12 cellular contexts compared by ENCODE assay signal in genomic region chr9:17793713-17794622, GRCh38.
A peak's percentile ranks its signal among the peaks of the same experiment; 100 is the strongest.
DNase-seq lines count a peak whose midpoint lies in the region; ATAC-seq and TF ChIP-seq lines count a peak whose summit lies in the region.
"Had no signal": no experiment of that assay in that cellular context is flagged by ENCODE, and none has a peak within 500 bp of the region (broad histone marks: within the 10 kb centered on the region; RNA-seq: fewer than 3 reads in every experiment).

No MANE protein-coding gene starts in this region.

- CTCF ChIA-PET in HEK293T (lab: Yijun Ruan, JAX): interaction anchor here (0.7 to 1.0 kb wide), 2 partner anchors 23 to 417 kb away, joined by 3 to 4 read pairs; no protein-coding TSS in a partner anchor

- DNase-seq in BE2C (peak; percentile 26), HEK293T (ENCODE audit: extremely low spot score) (peak; percentile 50), islet precursor cell (peak; percentile 62), NCI-H1092 treated with DMSO at 0.1 percent for 48 hours (lab: John Stamatoyannopoulos, UW) (no peak)
- DNase-seq in activated CD4-positive, CD25-positive, alpha-beta regulatory T cell (lab: John Stamatoyannopoulos, UW): no peak
- no peak for DNase-seq in activated naive CD8-positive, alpha-beta T cell treated with anti-CD3 and anti-CD28 coated beads, Interleukin-2, amount 50 U/mL, for 24 hours
- DNase-seq: activated CD4-positive, alpha-beta memory T cell treated with anti-CD3 and anti-CD28 coated beads, Interleukin-2, amount 10 ng/mL, durations not matched to agents 7 days and 5 days; DMS153; retina had no signal

- TF ChIP-seq CTCF in BE2C (IDR thresholded peaks at IDR 0.05; ENCODE audit: low read depth, low read length) (peak; percentile 53), SU-DHL-6 (IDR thresholded peaks at IDR 0.05; ENCODE audit: insufficient read depth, low read length, poor library complexity, severe bottlenecking) (peak; percentile 34)

- H4K20me1 ChIP-seq in SU-DHL-6 (ENCODE audit: low read depth, low read length): no peaks in the 10 kb centered on the region

- H3K9me3 ChIP-seq in BE2C (no peaks in the 10 kb centered on the region), SU-DHL-6 (ENCODE audit: insufficient read depth, low read length) (no peaks in the 10 kb centered on the region)

- no peak for ATAC-seq in GM18873 (IDR thresholded peaks at IDR 0.05; ENCODE audit: low FRiP score, unreplicated experiment)
- ATAC-seq in activated naive CD8-positive, alpha-beta T cell treated with anti-CD3 and anti-CD28 coated beads, Interleukin-2, amount 50 U/mL, for 24 hours: no peak

- H3K79me2 ChIP-seq in SU-DHL-6 (ENCODE audit: insufficient read depth, low read length): no peaks in the 10 kb centered on the region

- POLR2A ChIA-PET in HEK293T (lab: Yijun Ruan, JAX): no interaction called here

- H3K4me2 ChIP-seq in SU-DHL-6 (ENCODE audit: low read depth, low read length, poor library complexity, severe bottlenecking): no peak overlapping the region

- no peak overlapping the region for H3K4me3 Mint-ChIP-seq in activated naive CD8-positive, alpha-beta T cell treated with anti-CD3 and anti-CD28 coated beads, Interleukin-2, amount 50 U/mL, for 24 hours
- H3K4me3 Mint-ChIP-seq: activated CD4-positive, alpha-beta memory T cell treated with anti-CD3 and anti-CD28 coated beads, Interleukin-2, amount 10 ng/mL, durations not matched to agents 7 days and 5 days; brain had no signal

- H3F3A ChIP-seq in SU-DHL-6 (ENCODE audit: insufficient read depth): no peaks in the 10 kb centered on the region

- H3K27ac Mint-ChIP-seq in activated naive CD8-positive, alpha-beta T cell treated with anti-CD3 and anti-CD28 coated beads, Interleukin-2, amount 50 U/mL, for 24 hours: no peak overlapping the region
- H3K27ac Mint-ChIP-seq: activated CD4-positive, alpha-beta memory T cell treated with anti-CD3 and anti-CD28 coated beads, Interleukin-2, amount 10 ng/mL, durations not matched to agents 7 days and 5 days; brain had no signal

- no peaks in the 10 kb centered on the region for H3K4me1 ChIP-seq in BE2C

- no peaks in the 10 kb centered on the region for H3K36me3 Mint-ChIP-seq in activated naive CD8-positive, alpha-beta T cell treated with anti-CD3 and anti-CD28 coated beads, Interleukin-2, amount 50 U/mL, for 24 hours (ENCODE audit: low read depth)

- no peaks in the 10 kb centered on the region for H3K9me2 ChIP-seq in SU-DHL-6 (replicated peaks; ENCODE audit: insufficient read depth, low read length)

- no peaks in the 10 kb centered on the region for H3K4me1 Mint-ChIP-seq in activated naive CD8-positive, alpha-beta T cell treated with anti-CD3 and anti-CD28 coated beads, Interleukin-2, amount 50 U/mL, for 24 hours
- H3K4me1 Mint-ChIP-seq: activated CD4-positive, alpha-beta memory T cell treated with anti-CD3 and anti-CD28 coated beads, Interleukin-2, amount 10 ng/mL, durations not matched to agents 7 days and 5 days; brain had no signal

- H2AFZ ChIP-seq in SU-DHL-6 (ENCODE audit: low read depth, low read length, severe bottlenecking): no peak overlapping the region

- H3K9ac ChIP-seq in SU-DHL-6 (ENCODE audit: low read length): no peak overlapping the region

- no peaks in the 10 kb centered on the region for H3K27me3 ChIP-seq in BE2C
- H3K27me3 ChIP-seq in SU-DHL-6 (ENCODE audit: low read length): no peaks in the 10 kb centered on the region

- H3K27ac ChIP-seq in SU-DHL-6 (ENCODE audit: low read depth, low read length): no peak overlapping the region

- no peaks in the 10 kb centered on the region for H3K27me3 Mint-ChIP-seq in activated naive CD8-positive, alpha-beta T cell treated with anti-CD3 and anti-CD28 coated beads, Interleukin-2, amount 50 U/mL, for 24 hours
- H3K27me3 Mint-ChIP-seq: activated CD4-positive, alpha-beta memory T cell treated with anti-CD3 and anti-CD28 coated beads, Interleukin-2, amount 10 ng/mL, durations not matched to agents 7 days and 5 days; brain had no signal

- no peaks in the 10 kb centered on the region for H3K9me3 Mint-ChIP-seq in activated naive CD8-positive, alpha-beta T cell treated with anti-CD3 and anti-CD28 coated beads, Interleukin-2, amount 50 U/mL, for 24 hours
- H3K9me3 Mint-ChIP-seq: activated CD4-positive, alpha-beta memory T cell treated with anti-CD3 and anti-CD28 coated beads, Interleukin-2, amount 10 ng/mL, durations not matched to agents 7 days and 5 days; brain had no signal

- no peaks in the 10 kb centered on the region for H3K36me3 ChIP-seq in BE2C
- H3K36me3 ChIP-seq in SU-DHL-6 (ENCODE audit: low read length): no peaks in the 10 kb centered on the region

- H3K4me3 ChIP-seq in BE2C (ENCODE audit: low read depth, low read length) (no peak overlapping the region), SU-DHL-6 (ENCODE audit: insufficient read depth, low read length, poor library complexity, severe bottlenecking) (no peak overlapping the region)

TF ChIP-seq in HEK293T, 16 proteins besides CTCF, POLR2A, EP300 and RAD21:
- TF ChIP-seq PKNOX1 (IDR thresholded peaks at IDR 0.05) (peak; percentile 37; the same call in 1 of the 2 replicates), SUZ12 (IDR thresholded peaks at IDR 0.05) (no peak), BHLHE40 (IDR thresholded peaks at IDR 0.05; ENCODE audit: borderline replicate concordance) (no peak), ZNF384 (IDR thresholded peaks at IDR 0.05) (no peak), LEF1 (IDR thresholded peaks at IDR 0.05; ENCODE audit: borderline replicate concordance) (no peak)

Comparison
In these comparisons a context has a peak if more than half of its experiments do, and no peak if none do; other contexts are left out.
1. DNase-seq: peak in BE2C (single experiment), HEK293T (single experiment) and islet precursor cell (single experiment); none in NCI-H1092 treated with DMSO at 0.1 percent for 48 hours (single experiment), activated CD4-positive, CD25-positive, alpha-beta regulatory T cell (0 of 4) and activated naive CD8-positive, alpha-beta T cell treated with anti-CD3 and anti-CD28 coated beads, Interleukin-2, amount 50 U/mL, for 24 hours (single experiment).